ENCODE assay signal across 8 cellular contexts in the genomic region with DNA sequence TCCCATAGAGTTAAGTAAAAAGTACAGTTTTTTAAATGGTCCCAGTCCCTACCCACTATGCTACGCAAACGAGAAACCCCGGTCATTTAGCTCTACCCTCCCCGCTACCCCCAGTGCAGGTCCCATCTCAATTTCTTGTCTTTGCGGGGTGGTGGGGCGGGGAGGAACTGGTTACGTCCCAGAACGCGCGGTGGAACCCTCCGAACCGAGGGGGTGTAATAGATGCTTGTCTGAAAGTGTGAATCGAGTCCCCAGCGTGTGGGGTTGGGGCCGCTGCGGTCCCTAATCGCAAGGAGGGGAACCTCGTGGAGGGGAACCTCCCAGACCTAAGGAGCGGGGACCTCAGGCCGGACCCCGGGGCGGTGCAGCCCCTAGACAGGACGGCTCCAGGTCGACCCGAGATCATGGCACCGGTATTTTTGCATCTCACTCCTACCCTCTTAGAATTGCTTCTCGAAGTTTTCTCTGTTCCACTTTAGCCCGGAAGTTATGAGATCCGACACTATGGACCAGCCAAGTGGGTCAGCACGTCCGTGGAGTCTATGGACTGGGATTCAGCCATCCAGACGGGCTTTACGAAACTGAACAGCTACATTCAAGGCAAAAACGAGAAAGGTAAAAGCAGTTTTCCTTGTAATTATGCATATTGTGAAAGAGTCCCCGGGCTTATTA. TPM values are rescaled to one million over a fixed set of nuclear protein-coding genes. Genes with fewer than 3 reads are reported as not detected.
A peak's percentile ranks its signal among the peaks of the same experiment; 100 is the strongest.
DNase-seq lines count a peak whose midpoint lies in the region; ATAC-seq, FAIRE-seq and TF ChIP-seq lines count a peak whose summit lies in the region.

No MANE protein-coding gene starts in this region.

- H3K9me3 Mint-ChIP-seq in activated T-cell treated with anti-CD3 and anti-CD28 coated beads, Interleukin-2, amount 50 U/mL, for 72 hours = no peaks in the 10 kb centered on the region

- peaks cover 10 to 17% of the 10 kb centered on the region in 2 donors for H3K36me3 Mint-ChIP-seq in activated T-cell treated with anti-CD3 and anti-CD28 coated beads, Interleukin-2, amount 50 U/mL, for 72 hours (ENCODE audit: insufficient read depth in 2 of 2)

- ATAC-seq in activated T-cell treated with anti-CD3 and anti-CD28 coated beads, Interleukin-2, amount 50 U/mL, for 72 hours (replicated peaks in 1 of 2) = peak; percentile 6 to 10
- ATAC-seq in pancreas (peak in 3 of 4 donors; percentile 0 to 5 (median 3)), HG03097 (IDR thresholded peaks at IDR 0.05; ENCODE audit: low FRiP score, unreplicated experiment) (no peak), HG03565 (IDR thresholded peaks at IDR 0.05; ENCODE audit: unreplicated experiment) (no peak), HG02798 (IDR thresholded peaks at IDR 0.05; ENCODE audit: poor library complexity, unreplicated experiment) (no peak)

- intact Hi-C loops in pancreas (cut with DNase I) = no loop called here

- H3K4me1 Mint-ChIP-seq in activated T-cell treated with anti-CD3 and anti-CD28 coated beads, Interleukin-2, amount 50 U/mL, for 72 hours (ENCODE audit: low read depth) = peaks cover 26% of the 10 kb centered on the region

- H3K4me3 Mint-ChIP-seq in activated T-cell treated with anti-CD3 and anti-CD28 coated beads, Interleukin-2, amount 50 U/mL, for 72 hours = peak overlapping the region; percentile 81 to 88

- WGBS in pancreas, 2 donors = 2% methylated on average over 35 of the region's 35 CpGs

- H3K36me3 ChIP-seq in HUES6 (ENCODE audit: control insufficient read depth, insufficient read depth, low read length) = peaks cover 42% of the 10 kb centered on the region
- peaks cover 0 to 33% (median 6%) of the 10 kb centered on the region in 3 donors for H3K36me3 ChIP-seq in pancreas

- H3K4me1 ChIP-seq in HUES6 (ENCODE audit: control insufficient read depth, insufficient read depth, low read length) = peaks cover 13% of the 10 kb centered on the region
- peaks cover 0 to 11% (median 7%) of the 10 kb centered on the region in 3 donors for H3K4me1 ChIP-seq in pancreas

- H3K9me3 ChIP-seq in HUES6 (ENCODE audit: control insufficient read depth, insufficient read depth, low read depth, low read length) (no peaks in the 10 kb centered on the region), pancreas (no peaks in the 10 kb centered on the region)

- H3K9ac ChIP-seq in HUES6 (ENCODE audit: low read length) = peak overlapping the region; percentile 86

- H3K27ac Mint-ChIP-seq in activated T-cell treated with anti-CD3 and anti-CD28 coated beads, Interleukin-2, amount 50 U/mL, for 72 hours = peak overlapping the region; percentile 53

- TF ChIP-seq CTCF in foreskin fibroblast (IDR thresholded peaks at IDR 0.05; ENCODE audit: low read depth, low read length) (no peak), pancreas (IDR thresholded peaks at IDR 0.05) (no peak)

- peak; percentile 12 for DNase-seq in ELR (ENCODE audit: low read depth)
- DNase-seq in activated T-cell treated with anti-CD3 and anti-CD28 coated beads, Interleukin-2, amount 50 U/mL, for 72 hours = peak in 1 of 2 donors; percentile 40
- DNase-seq in foreskin fibroblast = peak in 1 of 2 donors; percentile 44
- peak in 5 of 6 donors; percentile 15 to 68 (median 48) for DNase-seq in pancreas

- H3K27me3 ChIP-seq in HUES6 (ENCODE audit: control insufficient read depth, insufficient read depth, low read length) (no peaks in the 10 kb centered on the region), pancreas (no peaks in the 10 kb centered on the region)

- no peak for FAIRE-seq in pancreas (lab: Jason Lieb, UNC)

- peak overlapping the region; percentile 52; the same call in 1 of the 2 replicates for H3K27ac ChIP-seq in HUES6 (ENCODE audit: low read depth, low read length)
- H3K27ac ChIP-seq in pancreas = peak overlapping the region; percentile 84 to 95 (median 92)

- H3K27me3 Mint-ChIP-seq in activated T-cell treated with anti-CD3 and anti-CD28 coated beads, Interleukin-2, amount 50 U/mL, for 72 hours (ENCODE audit: low read depth) = no peaks in the 10 kb centered on the region

- H3K4me3 ChIP-seq in HUES6 (ENCODE audit: low read depth, low read length) = peak overlapping the region; percentile 89
- H3K4me3 ChIP-seq in foreskin fibroblast (ENCODE audit: low read depth in 1 of 2, low read length in 2 of 2) = peak overlapping the region; percentile 72 to 80
- H3K4me3 ChIP-seq in pancreas = peak overlapping the region; percentile 74 to 86 (median 79)

RNA-seq across cellular contexts. Expression of a gene that starts 0.8 kb away (rescaled TPM):
- 10 to 100 TPM; 36.5 to 41.1 TPM for total RNA-seq in activated T-cell treated with anti-CD3 and anti-CD28 coated beads, Interleukin-2, amount 50 U/mL, for 72 hours
- total RNA-seq in pancreas = 10 to 100 TPM; 26.5 to 34.0 (median 30.7) TPM
- polyA plus RNA-seq in pancreas = 10 to 100 TPM; 10.7 to 18.8 TPM

RNA-seq across cellular contexts. Expression of a gene that starts 27.1 kb away (rescaled TPM):
- not detected for total RNA-seq in activated T-cell treated with anti-CD3 and anti-CD28 coated beads, Interleukin-2, amount 50 U/mL, for 72 hours
- not detected for total RNA-seq in pancreas
- polyA plus RNA-seq in pancreas = not detected

Comparison
In these comparisons a context has a peak if more than half of its experiments do, and no peak if none do; other contexts are left out.
1. ATAC-seq: peak in activated T-cell treated with anti-CD3 and anti-CD28 coated beads, Interleukin-2, amount 50 U/mL, for 72 hours (2 of 2) and pancreas (3 of 4); none in HG03097 (single experiment), HG03565 (single experiment) and HG02798 (single experiment).
2. Peak in every context shown above with its lines, with median percentiles within 50 percentile points of each other: H3K4me3 ChIP-seq.